ENCODE assay signal across 8 cellular contexts in genomic region chr4:107354304-107354703, GRCh38.
DNase-seq lines count a peak whose midpoint lies in the region; TF ChIP-seq lines count a peak whose summit lies in the region.
"Not testable (repeated sequence)": the region's sequence is repeated elsewhere in the genome, so short reads cannot be mapped to it uniquely, and the experiment has no call there.

No MANE protein-coding gene starts in this region.

- H3K9me3 ChIP-seq in adrenal gland (replicated peaks in 1 of 3); testis: not testable (repeated sequence)

- intact Hi-C loops in adrenal gland (cut with DNase I); testis (cut with DNase I; ENCODE audit: low total_unique reads): not testable (repeated sequence)

- TF ChIP-seq POLR2A in adrenal gland (IDR thresholded peaks at IDR 0.05); testis (IDR thresholded peaks at IDR 0.05): not testable (repeated sequence)

- not testable (repeated sequence) for H3K4me3 ChIP-seq in GM12875 (ENCODE audit: low read depth, low read length); LNCaP clone FGC (ENCODE audit: low read depth, low read length); adrenal gland; epithelial cell of esophagus (ENCODE audit: low read length); testis

- not testable (repeated sequence) for H3K27ac ChIP-seq in adrenal gland, testis

- not testable (repeated sequence) for H3K36me3 ChIP-seq in adrenal gland (replicated peaks in 1 of 2); testis (ENCODE audit: low read depth, missing control alignments)

- not testable (repeated sequence) for H3K27me3 ChIP-seq in adrenal gland, testis

- in situ Hi-C loops in Caki2 (cut with HindIII; ENCODE audit: low pct_unique_long_range_greater_than_20kb, low sequenced_read_pairs), result not testable (repeated sequence)

- DNase-seq in Caki2 (ENCODE audit: low read depth), result peak; percentile 2
- peak; percentile 23 for DNase-seq in LNCaP clone FGC (ENCODE audit: low read depth)
- peak; percentile 49 for DNase-seq in RPMI7951 (ENCODE audit: low read depth)
- DNase-seq in adrenal gland, result peak in 5 of 7 donors; percentile 17 to 49 (median 33)
- peak; percentile 22 for DNase-seq in epithelial cell of esophagus (ENCODE audit: low read depth)
- peak; percentile 16 for DNase-seq in left kidney (ENCODE audit: low read depth, low spot score)
- DNase-seq in testis, result peak; percentile 62

- 44 to 88% (median 60%) methylated on average over 11 of the region's 11 CpGs for WGBS in adrenal gland, 4 donors
- WGBS in testis, 2 donors, result 45 to 55% methylated on average over 10 to 11 of the region's 11 CpGs

- H3K4me1 ChIP-seq in adrenal gland (replicated peaks in 1 of 2); testis: not testable (repeated sequence)

- TF ChIP-seq CTCF in GM12875 (IDR thresholded peaks at IDR 0.05; ENCODE audit: borderline replicate concordance, insufficient read depth, low read depth, low read length), result peak; percentile 40; the same call in 1 of the 2 replicates
- TF ChIP-seq CTCF in LNCaP clone FGC (IDR thresholded peaks at IDR 0.05; ENCODE audit: control insufficient read depth, extremely low read depth, insufficient read depth), result peak; percentile 57
- peak in 3 of 6 experiments; percentile 10 to 24 (median 22) for TF ChIP-seq CTCF in adrenal gland (IDR thresholded peaks at IDR 0.05)
- peak; percentile 38 for TF ChIP-seq CTCF in epithelial cell of esophagus (IDR thresholded peaks at IDR 0.05; ENCODE audit: insufficient read depth, low read depth, low read length, missing control alignments)
- TF ChIP-seq CTCF in testis (IDR thresholded peaks at IDR 0.05), result not testable (repeated sequence)

Comparison
In these comparisons a context has a peak if more than half of its experiments do, and no peak if none do; other contexts are left out.
1. DNase-seq: peak in every context shown above with its lines; median percentile 62 in testis; 49 in RPMI7951; 33 in adrenal gland; 23 in LNCaP clone FGC; 22 in epithelial cell of esophagus; 16 in left kidney; 2 in Caki2.